ENCODE assay signal across 8 cellular contexts in the genomic region with DNA sequence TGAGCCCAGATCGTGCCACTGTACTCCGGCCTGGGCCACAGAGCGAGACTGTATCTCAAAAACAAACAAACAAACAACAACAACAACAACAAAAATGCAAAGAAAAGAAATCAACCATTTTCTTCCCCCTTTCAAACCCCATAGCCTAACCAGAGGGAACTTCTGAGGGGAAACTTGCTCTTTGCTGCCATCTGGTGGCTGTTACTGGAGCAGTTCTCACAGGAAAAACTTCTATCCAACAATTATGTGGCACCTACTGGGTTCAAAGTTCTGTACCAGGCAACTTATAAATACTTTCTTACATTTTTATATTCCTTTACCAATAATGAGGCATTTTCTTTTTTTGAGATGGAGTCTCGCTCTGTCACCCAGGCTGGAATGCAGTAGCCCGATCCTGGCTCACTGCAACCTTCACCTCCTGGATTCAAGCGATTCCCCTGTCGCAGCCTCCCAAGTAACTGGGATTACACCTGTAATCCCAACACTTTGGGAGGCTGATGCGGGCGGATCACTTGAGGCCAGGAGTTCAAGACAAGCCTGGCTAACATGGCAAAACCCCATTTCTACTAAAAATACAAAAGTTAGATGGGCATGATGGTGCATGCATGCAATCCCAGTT. TPM values are rescaled to one million over a fixed set of nuclear protein-coding genes. Genes with fewer than 3 reads are reported as not detected.
A peak's percentile ranks its signal among the peaks of the same experiment; 100 is the strongest.
DNase-seq lines count a peak whose midpoint lies in the region; ATAC-seq and TF ChIP-seq lines count a peak whose summit lies in the region.

No MANE protein-coding gene starts in this region.

- no peak for ATAC-seq in GM21390 (IDR thresholded peaks at IDR 0.05; ENCODE audit: unreplicated experiment)

- H3K4me3 ChIP-seq in mesenchymal stem cell (ENCODE audit: insufficient read depth in 1 of 2, low read depth in 1 of 2, low read length in 2 of 2), result no peak overlapping the region

- no peaks in the 10 kb centered on the region for H3K9me3 ChIP-seq in mesenchymal stem cell (ENCODE audit: control insufficient read depth, low read length)

- H2AK5ac ChIP-seq in mesenchymal stem cell (ENCODE audit: low read length, severe bottlenecking), result no peak overlapping the region

- H3K23ac ChIP-seq in mesenchymal stem cell (ENCODE audit: low read length in 2 of 2), result no peak overlapping the region

- no peak overlapping the region for H4K91ac ChIP-seq in mesenchymal stem cell (ENCODE audit: low read length)

- no peak overlapping the region for H2BK5ac ChIP-seq in mesenchymal stem cell (ENCODE audit: low read depth, low read length, poor library complexity, severe bottlenecking)

- no peaks in the 10 kb centered on the region for H3K79me1 ChIP-seq in mesenchymal stem cell (replicated peaks; ENCODE audit: low read length, poor library complexity, severe bottlenecking)

- H3K14ac ChIP-seq in mesenchymal stem cell (ENCODE audit: low read length in 2 of 2), result no peak overlapping the region

- WGBS in mesenchymal stem cell, result 36% methylated on average over 8 of the region's 9 CpGs

- H3K4me1 ChIP-seq in mesenchymal stem cell (ENCODE audit: control insufficient read depth, insufficient read depth, low read depth, low read length), result no peaks in the 10 kb centered on the region

- no peak overlapping the region for H2BK15ac ChIP-seq in mesenchymal stem cell (ENCODE audit: low read depth, poor library complexity, severe bottlenecking)

- H3K18ac ChIP-seq in mesenchymal stem cell (ENCODE audit: low read depth in 1 of 2, low read length in 2 of 2), result no peak overlapping the region

- in situ Hi-C loops in ACHN (cut with HindIII; ENCODE audit: low pct_ligation_motif_present, low pct_unique_long_range_greater_than_20kb, low sequenced_read_pairs), result no loop called here
- in situ Hi-C loops in GM13977 (cut with MboI; ENCODE audit: low pct_unique_long_range_greater_than_20kb, low sequenced_read_pairs, unreplicated experiment), result no loop called here

- peak; percentile 69 for DNase-seq in ACHN
- peak; percentile 75 for DNase-seq in GM13977 (ENCODE audit: low spot score)
- DNase-seq in NCI-H226, result peak; percentile 14
- peak; percentile 46 to 64 for DNase-seq in activated CD4-positive, alpha-beta T cell treated with anti-CD3 and anti-CD28 coated beads, Interleukin-2, amount 50 U/mL, for 24 hours (ENCODE audit: low read depth in 1 of 2, low spot score in 1 of 2)
- DNase-seq in dermis microvascular lymphatic vessel endothelial cell (ENCODE audit: low read depth in 2 of 2), result peak; percentile 34 to 57
- peak; percentile 57 for DNase-seq in mesenchymal stem cell
- peak; percentile 38 to 42 for DNase-seq in stimulated activated CD8-positive, alpha-beta memory T cell treated with anti-CD3 and anti-CD28 coated beads, Interleukin-2, amount 100 ng/mL, for 1 hour (ENCODE audit: low read depth in 2 of 2)

- no peak overlapping the region for H2BK120ac ChIP-seq in mesenchymal stem cell (ENCODE audit: low read depth, low read length)

- no peak overlapping the region for H2BK12ac ChIP-seq in mesenchymal stem cell (ENCODE audit: low read length in 2 of 2)

- H3K27me3 ChIP-seq in mesenchymal stem cell (ENCODE audit: control insufficient read depth in 1 of 2, insufficient read depth in 1 of 2, low read length in 2 of 2), result peaks cover 4 to 9% of the 10 kb centered on the region in 2 experiments

- H2AFZ ChIP-seq in mesenchymal stem cell (ENCODE audit: low read depth, low read length), result no peak overlapping the region

- H3K4me2 ChIP-seq in mesenchymal stem cell (ENCODE audit: low read length, poor library complexity, severe bottlenecking), result no peak overlapping the region

- H3K36me3 ChIP-seq in mesenchymal stem cell (ENCODE audit: control insufficient read depth in 1 of 2, insufficient read depth in 2 of 2, low read depth in 1 of 2, low read length in 2 of 2), result no peaks in the 10 kb centered on the region

- H4K8ac ChIP-seq in mesenchymal stem cell (ENCODE audit: low read length), result no peak overlapping the region

- no peak overlapping the region for H3K27ac ChIP-seq in mesenchymal stem cell (ENCODE audit: low read length, poor library complexity, severe bottlenecking)

- no peak overlapping the region for H3K4ac ChIP-seq in mesenchymal stem cell (ENCODE audit: low read depth in 1 of 2, low read length in 2 of 2)

- peak; percentile 86 for TF ChIP-seq CTCF in GM13977 (IDR thresholded peaks at IDR 0.05; ENCODE audit: extremely low read depth, insufficient read depth, missing control alignments)

- no peak overlapping the region for H3K9ac ChIP-seq in mesenchymal stem cell (ENCODE audit: low read length)

RNA-seq across cellular contexts. Expression of a gene that starts 50.9 kb away (rescaled TPM):
- total RNA-seq in dermis microvascular lymphatic vessel endothelial cell, result 0.13 TPM in 1 of 2 replicates, not detected in the other
- 0.01 TPM for polyA plus RNA-seq in mesenchymal stem cell (2013, experiment 1 of 2)
- 0.01 TPM for polyA plus RNA-seq in mesenchymal stem cell (2013, experiment 2 of 2)

Comparison
In these comparisons a context has a peak if more than half of its experiments do, and no peak if none do; other contexts are left out.
1. DNase-seq: peak in every context shown above with its lines; median percentile 75 in GM13977; 69 in ACHN; 57 in mesenchymal stem cell; 55 in activated CD4-positive, alpha-beta T cell treated with anti-CD3 and anti-CD28 coated beads, Interleukin-2, amount 50 U/mL, for 24 hours; 46 in dermis microvascular lymphatic vessel endothelial cell; 40 in stimulated activated CD8-positive, alpha-beta memory T cell treated with anti-CD3 and anti-CD28 coated beads, Interleukin-2, amount 100 ng/mL, for 1 hour; 14 in NCI-H226.